Comparison of ENCODE assay signal across 8 cellular contexts in genomic region chr9:7799934-7800285, GRCh38. TPM values are rescaled to one million over a fixed set of nuclear protein-coding genes. Genes with fewer than 3 reads are reported as not detected.
DNase-seq lines count a peak whose midpoint lies in the region; ATAC-seq and TF ChIP-seq lines count a peak whose summit lies in the region.

No MANE protein-coding gene starts in this region.

- H3K27ac ChIP-seq in breast epithelium = peak overlapping the region; percentile 75 to 93

- H3K36me3 ChIP-seq in breast epithelium = no peaks in the 10 kb centered on the region

- H3K4me1 Mint-ChIP-seq in activated T-cell treated with anti-CD3 and anti-CD28 coated beads, Interleukin-2, amount 50 U/mL, for 24 hours (ENCODE audit: low read depth) = peaks cover 36% of the 10 kb centered on the region
- H3K4me1 Mint-ChIP-seq in natural killer cell treated with Interleukin-12 subunit alpha and Interleukin-12 subunit beta and Interleukin-15 and Interleukin-18, amount 100 ng/mL, for 72 hours (ENCODE audit: low read depth in 2 of 2) = peaks cover 9 to 13% of the 10 kb centered on the region in 2 donors

- H3K36me3 Mint-ChIP-seq in activated T-cell treated with anti-CD3 and anti-CD28 coated beads, Interleukin-2, amount 50 U/mL, for 24 hours (ENCODE audit: low read depth) = peaks cover 43% of the 10 kb centered on the region
- H3K36me3 Mint-ChIP-seq in natural killer cell treated with Interleukin-12 subunit alpha and Interleukin-12 subunit beta and Interleukin-15 and Interleukin-18, amount 100 ng/mL, for 72 hours = peaks cover 13% of the 10 kb centered on the region

- no peak for TF ChIP-seq CTCF in breast epithelium (IDR thresholded peaks at IDR 0.05)

- no peak for TF ChIP-seq POLR2A in breast epithelium (IDR thresholded peaks at IDR 0.05)

- H3K27me3 Mint-ChIP-seq in activated T-cell treated with anti-CD3 and anti-CD28 coated beads, Interleukin-2, amount 50 U/mL, for 24 hours = no peaks in the 10 kb centered on the region
- peaks cover 0 to 3% of the 10 kb centered on the region in 2 donors for H3K27me3 Mint-ChIP-seq in natural killer cell treated with Interleukin-12 subunit alpha and Interleukin-12 subunit beta and Interleukin-15 and Interleukin-18, amount 100 ng/mL, for 72 hours

- no peak for DNase-seq in activated T-cell treated with anti-CD3 and anti-CD28 coated beads, Interleukin-2, amount 50 U/mL, for 24 hours
- DNase-seq in activated T-cell treated with anti-CD3 and anti-CD28 coated beads, Interleukin-2, amount 50 U/mL, for 1 hour = no peak
- DNase-seq in breast epithelium (ENCODE audit: low spot score in 2 of 2) (no peak), NCI-H1092 (lab: John Stamatoyannopoulos, UW) (no peak), pons (ENCODE audit: low spot score) (no peak), A172 (ENCODE audit: low spot score) (no peak)
- no peak for DNase-seq in natural killer cell treated with Interleukin-12 subunit alpha and Interleukin-12 subunit beta and Interleukin-15 and Interleukin-18, amount 100 ng/mL, for 72 hours (ENCODE audit: low spot score)

- peak; percentile 12 for ATAC-seq in HG03469 (IDR thresholded peaks at IDR 0.05; ENCODE audit: unreplicated experiment)
- peak; percentile 49 to 57 for ATAC-seq in natural killer cell treated with Interleukin-12 subunit alpha and Interleukin-12 subunit beta and Interleukin-15 and Interleukin-18, amount 100 ng/mL, for 72 hours

- H3K27ac Mint-ChIP-seq in activated T-cell treated with anti-CD3 and anti-CD28 coated beads, Interleukin-2, amount 50 U/mL, for 24 hours = peak overlapping the region; percentile 97
- H3K27ac Mint-ChIP-seq in natural killer cell treated with Interleukin-12 subunit alpha and Interleukin-12 subunit beta and Interleukin-15 and Interleukin-18, amount 100 ng/mL, for 72 hours = peak overlapping the region; percentile 85 to 93

- no peaks in the 10 kb centered on the region for H3K27me3 ChIP-seq in breast epithelium

- H3K9me3 Mint-ChIP-seq in activated T-cell treated with anti-CD3 and anti-CD28 coated beads, Interleukin-2, amount 50 U/mL, for 24 hours = no peaks in the 10 kb centered on the region
- H3K9me3 Mint-ChIP-seq in natural killer cell treated with Interleukin-12 subunit alpha and Interleukin-12 subunit beta and Interleukin-15 and Interleukin-18, amount 100 ng/mL, for 72 hours = no peaks in the 10 kb centered on the region

- no peaks in the 10 kb centered on the region for H3K4me1 ChIP-seq in breast epithelium

- intact Hi-C loops in breast epithelium (cut with DNase I; ENCODE audit: low total_unique reads) = loop anchor here (5.0 kb wide), 1 partner anchor 393 kb away; no protein-coding TSS in a partner anchor

- H3K4me3 ChIP-seq in breast epithelium = peak overlapping the region; percentile 62 to 98 (median 81)

- no peaks in the 10 kb centered on the region for H3K9me3 ChIP-seq in breast epithelium

- peak overlapping the region; percentile 94 for H3K4me3 Mint-ChIP-seq in activated T-cell treated with anti-CD3 and anti-CD28 coated beads, Interleukin-2, amount 50 U/mL, for 24 hours
- peak overlapping the region; percentile 91 for H3K4me3 Mint-ChIP-seq in natural killer cell treated with Interleukin-12 subunit alpha and Interleukin-12 subunit beta and Interleukin-15 and Interleukin-18, amount 100 ng/mL, for 72 hours

RNA-seq across cellular contexts. Expression of gene DMAC1, which starts 0.3 kb away (rescaled TPM):
- total RNA-seq in breast epithelium = 10 to 100 TPM; 12.9 to 14.4 (median 13.3) TPM
- total RNA-seq in natural killer cell treated with Interleukin-12 subunit alpha and Interleukin-12 subunit beta and Interleukin-15 and Interleukin-18, amount 100 ng/mL, for 72 hours = 10 to 100 TPM; 30.4 to 39.5 TPM
- 7.8 and 11.7 TPM in 2 replicates for total RNA-seq in A172 (2014; rRNA removed; shearing (Covaris generic))
